ENCODE assay signal across 10 cellular contexts in the genomic region with DNA sequence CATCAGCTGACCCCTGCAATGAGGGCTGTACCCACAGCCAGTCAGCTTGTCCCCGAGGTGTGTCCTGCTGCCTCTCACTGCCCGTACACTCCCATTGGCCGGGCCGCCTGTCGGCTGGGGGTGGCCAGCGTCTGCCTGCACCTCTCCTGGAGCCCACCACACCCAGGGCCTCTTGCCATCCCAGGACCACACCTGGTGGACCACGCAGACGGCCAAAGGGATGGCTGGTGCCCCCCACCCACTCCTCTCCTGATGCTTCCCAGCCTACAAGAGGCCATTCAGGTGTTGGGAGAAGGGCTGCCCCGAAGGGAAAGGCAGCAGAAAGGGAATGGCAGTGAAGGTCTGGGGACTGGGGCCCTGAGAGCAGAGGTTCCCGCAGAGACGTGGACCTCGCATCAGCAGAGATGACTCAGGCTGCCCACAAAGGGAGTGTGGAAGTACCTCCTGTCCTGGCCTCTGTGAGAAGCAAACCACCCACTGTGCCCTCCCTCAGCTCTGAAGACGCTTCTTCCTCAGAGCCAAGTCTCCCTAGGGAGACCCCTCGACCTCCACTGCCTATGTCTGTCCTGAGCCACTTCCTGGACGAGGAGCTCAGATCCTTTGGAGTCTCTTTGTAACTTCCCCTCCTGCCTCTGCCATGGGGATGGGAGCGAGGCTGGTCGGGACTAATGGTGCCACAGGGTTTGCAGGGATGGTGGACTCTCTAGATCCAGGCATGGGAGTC.
DNase-seq lines count a peak whose midpoint lies in the region; ATAC-seq and TF ChIP-seq lines count a peak whose summit lies in the region.
"Had no signal": no experiment of that assay in that cellular context is flagged by ENCODE, and none has a peak within 500 bp of the region (broad histone marks: within the 10 kb centered on the region; RNA-seq: fewer than 3 reads in every experiment).

No MANE protein-coding gene starts in this region.

- TF ChIP-seq CTCF in NB4 (IDR thresholded peaks at IDR 0.05; ENCODE audit: low read depth, low read length) (peak; percentile 2), colonic mucosa (IDR thresholded peaks at IDR 0.05) (no peak)

- TF ChIP-seq POLR2A in NB4 (IDR thresholded peaks at IDR 0.05; ENCODE audit: extremely low read depth, insufficient read length), result no peak

- no peaks in the 10 kb centered on the region for H3K36me3 ChIP-seq in colonic mucosa

- DNase-seq in CD1c-positive myeloid dendritic cell (ENCODE audit: extremely low spot score) (peak; percentile 81), NB4 (ENCODE audit: low read depth) (peak; percentile 99), colonic mucosa (no peak), posterior vena cava (ENCODE audit: low spot score) (peak; percentile 77), NCI-H2171 (lab: John Stamatoyannopoulos, UW) (no peak), NOMO-1 treated with dmso at 0.1 percent for 144 hours (lab: John Stamatoyannopoulos, UW; ENCODE audit: unreplicated experiment) (no peak)
- DNase-seq in effector CD8-positive, alpha-beta T cell (lab: John Stamatoyannopoulos, UW), result no peak
- DNase-seq: heart right ventricle, NCI-H2107 had no signal

- no peaks in the 10 kb centered on the region for H3K9me3 ChIP-seq in colonic mucosa
- H3K9me3 ChIP-seq: heart right ventricle had no signal

- H3K4me1 ChIP-seq in colonic mucosa, result peaks cover 21% of the 10 kb centered on the region

- H3K27ac ChIP-seq in colonic mucosa, result peak overlapping the region; percentile 95

- ATAC-seq in HG03460 (IDR thresholded peaks at IDR 0.05; ENCODE audit: unreplicated experiment), result no peak

- intact Hi-C loops in colonic mucosa (cut with DNase I), result no loop called here
- intact Hi-C loops in posterior vena cava (cut with DNase I), result loop anchor here in 1 of 2 donors (2.0 kb wide), 1 partner anchor 14 kb away; no protein-coding TSS in a partner anchor

- H3K27me3 ChIP-seq in colonic mucosa, result no peaks in the 10 kb centered on the region
- H3K27me3 ChIP-seq: heart right ventricle had no signal

- H3K4me3 ChIP-seq in NB4 (ENCODE audit: low read depth, low read length) (no peak overlapping the region), colonic mucosa (no peak overlapping the region)
- H3K4me3 ChIP-seq: heart right ventricle had no signal

- peak overlapping the region in 1 of 2 donors; percentile 77 for H3K9ac ChIP-seq in colonic mucosa (ENCODE audit: low read depth in 2 of 2, low read length in 2 of 2)

Comparison
In these comparisons a context has a peak if more than half of its experiments do, and no peak if none do; other contexts are left out.
1. DNase-seq: peak in CD1c-positive myeloid dendritic cell (single experiment), NB4 (single experiment) and posterior vena cava (single experiment); none in colonic mucosa (single experiment), effector CD8-positive, alpha-beta T cell (single experiment), NCI-H2171 (single experiment) and NOMO-1 treated with dmso at 0.1 percent for 144 hours (single experiment).